ENCODE assay signal across 4 cellular contexts in the genomic region with DNA sequence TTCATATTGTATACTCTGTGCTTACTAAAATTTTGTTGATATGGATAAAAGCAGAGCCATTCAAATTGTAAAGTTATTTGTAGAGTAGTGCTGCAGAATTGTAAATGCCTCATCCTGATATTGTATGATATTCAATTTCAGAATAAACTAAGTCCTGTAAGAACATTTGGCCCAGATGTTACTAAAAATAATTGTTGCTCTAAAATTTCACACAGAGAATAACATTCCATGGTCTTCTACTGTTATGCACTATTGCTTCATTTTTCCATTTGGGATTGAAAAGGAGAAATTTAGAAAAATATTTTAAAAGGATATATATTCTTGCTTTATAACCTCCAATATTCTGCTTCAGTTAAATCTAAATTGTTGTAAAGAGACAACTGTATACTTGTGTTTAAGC.
"Had no signal": no experiment of that assay in that cellular context is flagged by ENCODE, and none has a peak within 500 bp of the region (broad histone marks: within the 10 kb centered on the region; RNA-seq: fewer than 3 reads in every experiment).

No MANE protein-coding gene starts in this region.

- H3K4me3 Mint-ChIP-seq: GM23338, H9 had no signal

- DNase-seq: H9, HCEC 1CT, IMR-90 had no signal

- H3K27ac Mint-ChIP-seq: GM23338 had no signal

- H3K4me1 Mint-ChIP-seq: GM23338, H9 had no signal
